19 cellular contexts compared by ENCODE assay signal in the genomic region with DNA sequence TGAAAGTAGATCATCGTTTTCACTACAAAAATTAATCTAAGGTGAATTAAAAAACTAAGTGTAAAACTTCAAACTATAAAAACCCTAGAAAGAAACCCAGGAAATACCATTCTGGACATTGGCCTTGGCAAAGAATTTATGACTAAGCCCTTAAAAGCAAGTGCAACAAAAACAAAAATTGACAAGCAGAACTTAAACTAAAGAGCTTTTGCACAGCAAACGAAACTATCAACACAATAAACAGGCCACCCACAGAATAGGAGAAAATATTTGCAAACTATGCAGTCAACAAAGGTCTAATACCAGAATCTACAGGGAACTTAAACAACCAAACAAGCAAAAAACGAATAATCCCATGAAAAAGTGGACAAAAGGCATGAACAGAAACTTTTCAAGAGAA.
DNase-seq lines count a peak whose midpoint lies in the region; ATAC-seq and TF ChIP-seq lines count a peak whose summit lies in the region.
"Had no signal": no experiment of that assay in that cellular context is flagged by ENCODE, and none has a peak within 500 bp of the region (broad histone marks: within the 10 kb centered on the region; RNA-seq: fewer than 3 reads in every experiment).

No MANE protein-coding gene starts in this region.

- no peaks in the 10 kb centered on the region for H3K27me3 ChIP-seq in skeletal muscle satellite cell (ENCODE audit: control insufficient read depth, insufficient read depth, low read length)
- H3K27me3 ChIP-seq: BLaER1 treated with 17β-estradiol and CSF1 and Interleukin-3, amounts not matched to agents 10 nM and 100 nM had no signal

- peak; percentile 40 for DNase-seq in HCEC 1CT
- DNase-seq in astrocyte of the spinal cord (ENCODE audit: low read depth, low spot score), result peak; percentile 30
- peak; percentile 23 for DNase-seq in fibroblast of peridontal ligament (ENCODE audit: extremely low read depth)
- DNase-seq in activated naive CD4-positive, alpha-beta T cell treated with anti-CD3 and anti-CD28 coated beads, Interleukin-2, amount 10 ng/mL, durations not matched to agents 7 days and 5 days, result no peak
- DNase-seq in HT-29 (ENCODE audit: low spot score), result no peak
- DNase-seq: CD8-positive, alpha-beta memory T cell; DND-41; H9; NCI-H1417 treated with DMSO at 0.1 percent for 48 hours; NCI-H2029; NCI-H2171; NCI-H446; NCI-H69; OCI-M1; SHP77 treated with DMSO at 0.1 percent for 48 hours had no signal

- no peak overlapping the region for H3K4me3 Mint-ChIP-seq in activated naive CD4-positive, alpha-beta T cell treated with anti-CD3 and anti-CD28 coated beads, Interleukin-2, amount 10 ng/mL, durations not matched to agents 7 days and 5 days
- H3K4me3 Mint-ChIP-seq: CD8-positive, alpha-beta memory T cell; H9 had no signal

- peaks cover 13% of the 10 kb centered on the region for H3K4me1 ChIP-seq in skeletal muscle satellite cell (ENCODE audit: control insufficient read depth, insufficient read depth, low read length)
- H3K4me1 ChIP-seq: A549 had no signal

- peaks cover 13% of the 10 kb centered on the region for H3K4me1 Mint-ChIP-seq in activated naive CD4-positive, alpha-beta T cell treated with anti-CD3 and anti-CD28 coated beads, Interleukin-2, amount 10 ng/mL, durations not matched to agents 7 days and 5 days
- H3K4me1 Mint-ChIP-seq: H9 had no signal

- peak overlapping the region; percentile 59 for H3K4me2 ChIP-seq in skeletal muscle satellite cell (ENCODE audit: low read length)
- H3K4me2 ChIP-seq: A549 had no signal

- H3K9me3 ChIP-seq in skeletal muscle satellite cell (replicated peaks; ENCODE audit: low read length), result no peaks in the 10 kb centered on the region
- H3K9me3 ChIP-seq: A549; BLaER1 treated with 17β-estradiol and CSF1 and Interleukin-3, amounts not matched to agents 10 nM and 100 nM had no signal

- H3K36me3 ChIP-seq in skeletal muscle satellite cell (ENCODE audit: insufficient read depth, low read length), result no peaks in the 10 kb centered on the region

- H3K4me3 ChIP-seq in astrocyte of the spinal cord (ENCODE audit: low read depth, low read length) (no peak overlapping the region), skeletal muscle satellite cell (ENCODE audit: low read length) (peak overlapping the region; percentile 3)
- H3K4me3 ChIP-seq: A549; BLaER1 treated with 17β-estradiol and CSF1 and Interleukin-3, amounts not matched to agents 10 nM and 100 nM had no signal

- in situ Hi-C loops in astrocyte of the spinal cord (cut with HindIII; ENCODE audit: low sequenced_read_pairs), result no loop called here

- H3K27me3 Mint-ChIP-seq in activated naive CD4-positive, alpha-beta T cell treated with anti-CD3 and anti-CD28 coated beads, Interleukin-2, amount 10 ng/mL, durations not matched to agents 7 days and 5 days, result no peaks in the 10 kb centered on the region

- H3K27ac Mint-ChIP-seq in activated naive CD4-positive, alpha-beta T cell treated with anti-CD3 and anti-CD28 coated beads, Interleukin-2, amount 10 ng/mL, durations not matched to agents 7 days and 5 days, result no peak overlapping the region
- H3K27ac Mint-ChIP-seq: CD8-positive, alpha-beta memory T cell; H9 had no signal

- CTCF ChIA-PET in activated naive CD4-positive, alpha-beta T cell treated with anti-CD3 and anti-CD28 coated beads, Interleukin-2, amount 10 ng/mL, durations not matched to agents 7 days and 5 days (lab: Charles Lee), result no interaction called here

- no peaks in the 10 kb centered on the region for H3K9me3 Mint-ChIP-seq in activated naive CD4-positive, alpha-beta T cell treated with anti-CD3 and anti-CD28 coated beads, Interleukin-2, amount 10 ng/mL, durations not matched to agents 7 days and 5 days
- H3K9me3 Mint-ChIP-seq: H9 had no signal

- no peak for ATAC-seq in GM18519 (IDR thresholded peaks at IDR 0.05; ENCODE audit: low FRiP score, unreplicated experiment)
- ATAC-seq: A549 had no signal

- TF ChIP-seq CTCF in astrocyte of the spinal cord (IDR thresholded peaks at IDR 0.05; ENCODE audit: low read depth, low read length), result no peak

- no peak overlapping the region for H3K9ac ChIP-seq in skeletal muscle satellite cell (ENCODE audit: low read depth, low read length)
- H3K9ac ChIP-seq: BLaER1 treated with 17β-estradiol and CSF1 and Interleukin-3, amounts not matched to agents 10 nM and 100 nM had no signal

- H3K36me3 Mint-ChIP-seq in activated naive CD4-positive, alpha-beta T cell treated with anti-CD3 and anti-CD28 coated beads, Interleukin-2, amount 10 ng/mL, durations not matched to agents 7 days and 5 days, result no peaks in the 10 kb centered on the region

Comparison
In these comparisons a context has a peak if more than half of its experiments do, and no peak if none do; other contexts are left out.
1. DNase-seq: peak in HCEC 1CT (single experiment), astrocyte of the spinal cord (single experiment) and fibroblast of peridontal ligament (single experiment); none in activated naive CD4-positive, alpha-beta T cell treated with anti-CD3 and anti-CD28 coated beads, Interleukin-2, amount 10 ng/mL, durations not matched to agents 7 days and 5 days (single experiment) and HT-29 (single experiment).